8 cellular contexts compared by ENCODE assay signal in the genomic region with DNA sequence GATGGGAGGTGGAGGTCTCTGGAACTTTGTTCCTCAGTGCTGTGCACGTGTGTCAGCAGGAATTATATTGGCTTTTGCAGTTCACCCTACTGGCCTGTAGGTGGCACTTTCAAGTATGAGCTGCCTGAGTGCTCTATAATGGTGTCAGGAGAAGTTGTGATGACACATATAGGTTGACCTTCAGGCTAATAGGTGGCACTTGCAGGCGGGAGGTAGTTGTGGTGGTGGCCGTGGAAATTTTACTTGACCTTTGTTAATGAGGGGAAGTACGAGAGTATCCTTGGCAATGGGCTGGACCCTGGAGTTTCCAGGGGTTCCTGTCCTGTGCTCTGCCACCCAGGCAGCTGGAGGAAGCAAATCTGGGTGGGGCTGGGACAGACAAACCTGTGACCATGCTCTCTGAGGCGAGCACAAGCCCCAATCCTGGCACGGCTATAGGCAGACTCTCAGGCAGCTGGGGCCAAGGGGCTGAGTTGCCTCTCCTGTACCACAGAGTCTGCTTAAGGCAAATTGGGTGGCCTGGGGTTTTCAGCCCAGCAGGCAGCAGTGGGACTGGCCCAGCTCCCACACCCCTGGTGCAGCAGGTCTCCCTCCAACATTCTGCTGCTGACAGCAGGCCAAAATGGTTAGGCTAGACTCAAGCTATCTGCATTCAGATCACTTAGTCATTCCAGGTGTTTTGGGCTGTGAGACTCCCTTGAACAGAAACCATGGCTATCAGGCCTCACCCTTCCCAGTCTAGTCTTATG.
DNase-seq lines count a peak whose midpoint lies in the region; ATAC-seq lines count a peak whose summit lies in the region.

No MANE protein-coding gene starts in this region.

- no peaks in the 10 kb centered on the region for H3K9me3 Mint-ChIP-seq in activated naive CD4-positive, alpha-beta T cell treated with anti-CD3 and anti-CD28 coated beads for 36 hours
- H3K9me3 Mint-ChIP-seq in stimulated activated naive B cell treated with anti-CD40 and anti-IgM and Interleukin-4, amounts not matched to agents 10 μg/mL and 1 μg/mL and 100 μg/mL, for 72 hours = no peaks in the 10 kb centered on the region

- no peaks in the 10 kb centered on the region for H3K36me3 ChIP-seq in NT2/D1 (ENCODE audit: insufficient read depth, insufficient read length, low read length)

- no peaks in the 10 kb centered on the region for H3K27me3 ChIP-seq in NT2/D1 (ENCODE audit: insufficient read depth, insufficient read length)

- no peaks in the 10 kb centered on the region for H3K4me1 ChIP-seq in NT2/D1 (ENCODE audit: insufficient read depth, insufficient read length)

- no peaks in the 10 kb centered on the region for H3K9me3 ChIP-seq in NT2/D1 (ENCODE audit: insufficient read depth, low read length)

- no peak overlapping the region for H3K27ac Mint-ChIP-seq in activated naive CD4-positive, alpha-beta T cell treated with anti-CD3 and anti-CD28 coated beads for 36 hours
- H3K27ac Mint-ChIP-seq in stimulated activated naive B cell treated with anti-CD40 and anti-IgM and Interleukin-4, amounts not matched to agents 10 μg/mL and 1 μg/mL and 100 μg/mL, for 72 hours = peak overlapping the region; percentile 20

- H3K4me1 Mint-ChIP-seq in activated naive CD4-positive, alpha-beta T cell treated with anti-CD3 and anti-CD28 coated beads for 36 hours (ENCODE audit: low read depth) = no peaks in the 10 kb centered on the region
- H3K4me1 Mint-ChIP-seq in stimulated activated naive B cell treated with anti-CD40 and anti-IgM and Interleukin-4, amounts not matched to agents 10 μg/mL and 1 μg/mL and 100 μg/mL, for 72 hours = peaks cover 5 to 7% of the 10 kb centered on the region in 2 donors

- DNase-seq in Caki2 (ENCODE audit: low read depth) (peak; percentile 35), NT2/D1 (ENCODE audit: low read depth, low spot score) (peak; percentile 27), inferior parietal cortex (ENCODE audit: extremely low spot score) (peak; percentile 40), NCI-H2107 (lab: John Stamatoyannopoulos, UW) (no peak)
- peak; percentile 41 for DNase-seq in activated naive CD4-positive, alpha-beta T cell treated with anti-CD3 and anti-CD28 coated beads for 36 hours
- DNase-seq in stimulated activated naive B cell treated with anti-CD40 and anti-IgM and Interleukin-4, amounts not matched to agents 10 μg/mL and 1 μg/mL and 100 μg/mL, for 72 hours = peak; percentile 16

- H3K9ac ChIP-seq in NT2/D1 (ENCODE audit: insufficient read length, low read depth) = no peak overlapping the region

- H3K36me3 Mint-ChIP-seq in activated naive CD4-positive, alpha-beta T cell treated with anti-CD3 and anti-CD28 coated beads for 36 hours (ENCODE audit: low read depth) = no peaks in the 10 kb centered on the region
- no peaks in the 10 kb centered on the region for H3K36me3 Mint-ChIP-seq in stimulated activated naive B cell treated with anti-CD40 and anti-IgM and Interleukin-4, amounts not matched to agents 10 μg/mL and 1 μg/mL and 100 μg/mL, for 72 hours

- H3K4me3 ChIP-seq in NT2/D1 (ENCODE audit: insufficient read length, low read depth) = no peak overlapping the region

- peak; percentile 80 for ATAC-seq in GM19043 (IDR thresholded peaks at IDR 0.05; ENCODE audit: low read depth, unreplicated experiment)
- ATAC-seq in HG03066 (IDR thresholded peaks at IDR 0.05; ENCODE audit: low read depth, unreplicated experiment) = peak; percentile 81
- ATAC-seq in stimulated activated naive B cell treated with anti-CD40 and anti-IgM and Interleukin-4, amounts not matched to agents 10 μg/mL and 1 μg/mL and 100 μg/mL, for 72 hours (replicated peaks) = peak; percentile 88 to 91

- in situ Hi-C loops in Caki2 (cut with HindIII; ENCODE audit: low pct_unique_long_range_greater_than_20kb, low sequenced_read_pairs) = no loop called here

- intact Hi-C loops in activated naive CD4-positive, alpha-beta T cell treated with anti-CD3 and anti-CD28 coated beads for 36 hours (cut with micrococcal nuclease) = loop anchor here (1.0 to 5.0 kb wide), 3 partner anchors 52 to 383 kb away; no protein-coding TSS in a partner anchor

- no peak overlapping the region for H3K4me3 Mint-ChIP-seq in activated naive CD4-positive, alpha-beta T cell treated with anti-CD3 and anti-CD28 coated beads for 36 hours
- H3K4me3 Mint-ChIP-seq in stimulated activated naive B cell treated with anti-CD40 and anti-IgM and Interleukin-4, amounts not matched to agents 10 μg/mL and 1 μg/mL and 100 μg/mL, for 72 hours = no peak overlapping the region

- no peaks in the 10 kb centered on the region for H3K27me3 Mint-ChIP-seq in activated naive CD4-positive, alpha-beta T cell treated with anti-CD3 and anti-CD28 coated beads for 36 hours (ENCODE audit: low read depth)
- H3K27me3 Mint-ChIP-seq in stimulated activated naive B cell treated with anti-CD40 and anti-IgM and Interleukin-4, amounts not matched to agents 10 μg/mL and 1 μg/mL and 100 μg/mL, for 72 hours = peaks cover 2 to 9% of the 10 kb centered on the region in 2 donors

- CTCF ChIA-PET in activated naive CD4-positive, alpha-beta T cell treated with anti-CD3 and anti-CD28 coated beads for 36 hours (lab: Charles Lee) = interaction anchor here (0.8 to 2.0 kb wide), 7 partner anchors 10 to 254 kb away, joined by 3 to 5 read pairs (median 3); no protein-coding TSS in a partner anchor
